12 cellular contexts compared by ENCODE assay signal in the genomic region with DNA sequence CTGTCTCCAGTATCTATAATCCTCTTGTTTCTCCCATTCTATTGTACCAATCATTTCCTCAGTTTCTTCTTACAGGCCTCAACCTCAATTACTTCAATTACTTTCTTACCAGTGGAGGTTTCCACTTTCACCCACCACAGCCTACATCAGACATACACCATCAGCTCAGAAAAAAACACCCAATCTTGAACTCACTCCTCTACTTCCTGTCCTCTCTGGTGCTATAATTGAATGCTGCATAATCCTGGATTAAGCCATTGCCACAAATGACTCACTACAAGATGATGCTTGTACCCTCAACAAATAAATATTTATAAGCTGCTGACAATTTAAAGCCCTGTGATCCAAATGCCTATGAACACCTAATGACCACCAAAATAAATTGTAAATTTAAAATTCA. TPM values are rescaled to one million over a fixed set of nuclear protein-coding genes. Genes with fewer than 3 reads are reported as not detected.
DNase-seq lines count a peak whose midpoint lies in the region; FAIRE-seq and TF ChIP-seq lines count a peak whose summit lies in the region.
"Had no signal": no experiment of that assay in that cellular context is flagged by ENCODE, and none has a peak within 500 bp of the region (broad histone marks: within the 10 kb centered on the region; RNA-seq: fewer than 3 reads in every experiment).

No MANE protein-coding gene starts in this region.

- H3K9me2 ChIP-seq in PC-9 (ENCODE audit: insufficient read depth): no peaks in the 10 kb centered on the region

- no peak for TF ChIP-seq CTCF in fibroblast of lung (conservative IDR thresholded peaks at IDR 0.05 in 1 of 2, IDR thresholded peaks at IDR 0.05 in 1 of 2; ENCODE audit: low read depth in 1 of 2, low read length in 2 of 2)
- no peak for TF ChIP-seq CTCF in PC-9 (conservative IDR thresholded peaks at IDR 0.05)
- TF ChIP-seq CTCF in ascending aorta (IDR thresholded peaks at IDR 0.05): no peak

- H3K9ac ChIP-seq in fibroblast of lung (ENCODE audit: insufficient read depth, low read length): no peak overlapping the region
- H3K9ac ChIP-seq: BLaER1 had no signal

- H3K4me2 ChIP-seq in fibroblast of lung (ENCODE audit: extremely low read depth, insufficient read depth, low read length) (no peak overlapping the region), PC-9 (no peak overlapping the region)
- H3K4me2 ChIP-seq: BLaER1 had no signal

- H3K79me2 ChIP-seq in fibroblast of lung (ENCODE audit: control insufficient read depth, insufficient read depth, low read length): peaks cover 77% of the 10 kb centered on the region
- peaks cover 99% of the 10 kb centered on the region for H3K79me2 ChIP-seq in PC-9 (ENCODE audit: low read depth)

- peak; percentile 80 for FAIRE-seq in GM19239 (lab: Jason Lieb, UNC)

- H3K27ac ChIP-seq in fibroblast of lung (ENCODE audit: insufficient read depth, low read length): no peak overlapping the region
- H3K27ac ChIP-seq in PC-9: no peak overlapping the region
- H3K27ac ChIP-seq in ascending aorta: no peak overlapping the region
- H3K27ac ChIP-seq: BLaER1 had no signal

- POLR2A ChIA-PET in PC-9 (lab: Charles Lee; ENCODE audit: unreplicated experiment): interaction anchor here (0.6 kb wide), 1 partner anchor 16 kb away, joined by 6 read pairs; no protein-coding TSS in a partner anchor

- BruUV-seq in PC-9 (replicated peaks; lab: Mats Ljungman, UMichigan): no TSS peak

- intact Hi-C loops in PC-9 (cut with micrococcal nuclease; ENCODE audit: unreplicated experiment): no loop called here
- intact Hi-C loops in ascending aorta (cut with DNase I): no loop called here

- H3K9me3 ChIP-seq in fibroblast of lung (ENCODE audit: control insufficient read depth, insufficient read depth, low read depth, low read length) (no peaks in the 10 kb centered on the region), PC-9 (ENCODE audit: insufficient read depth, low read depth) (peaks cover 10% of the 10 kb centered on the region; the same call in 1 of the 2 replicates), ascending aorta (no peaks in the 10 kb centered on the region)
- H3K9me3 ChIP-seq: BLaER1 had no signal

- H3K27me3 ChIP-seq in fibroblast of lung (ENCODE audit: control insufficient read depth, insufficient read depth, low read length): no peaks in the 10 kb centered on the region
- H3K27me3 ChIP-seq in PC-9 (ENCODE audit: insufficient read depth, low read depth): no peaks in the 10 kb centered on the region
- H3K27me3 ChIP-seq in ascending aorta: no peaks in the 10 kb centered on the region
- H3K27me3 ChIP-seq: BLaER1 had no signal

- H3K4me1 ChIP-seq in fibroblast of lung (ENCODE audit: control insufficient read depth, extremely low read depth, insufficient read depth, low read length): no peaks in the 10 kb centered on the region
- H3K4me1 ChIP-seq in PC-9 (replicated peaks; ENCODE audit: insufficient read depth): no peaks in the 10 kb centered on the region
- H3K4me1 ChIP-seq in ascending aorta: peaks cover 4 to 22% of the 10 kb centered on the region in 2 donors
- H3K4me1 ChIP-seq: BLaER1 had no signal

- DNase-seq in A172 (ENCODE audit: low spot score) (peak; percentile 57), GM19239 (ENCODE audit: insufficient read length, low spot score) (no peak), RPMI7951 (ENCODE audit: low read depth) (peak; percentile 56), fibroblast of lung (ENCODE audit: low read depth in 2 of 2) (peak; percentile 31 to 44), PC-9 (no peak), occipital lobe (lab: John Stamatoyannopoulos, UW) (no peak), ascending aorta (ENCODE audit: low spot score in 2 of 2) (no peak)
- DNase-seq in stimulated activated CD4-positive, alpha-beta T cell treated with anti-CD3 and anti-CD28 coated beads, Interleukin-2, amount 100 ng/mL, for 24 hours: no peak
- DNase-seq: amniotic stem cell, NCI-H1105 treated with DMSO at 0.1 percent for 48 hours, posterior cingulate gyrus had no signal

- H3F3A ChIP-seq in PC-9 (ENCODE audit: insufficient read depth, low read depth): peaks cover 7% of the 10 kb centered on the region; the same call in 1 of the 2 replicates

- H3K36me3 ChIP-seq in fibroblast of lung (ENCODE audit: control insufficient read depth, insufficient read depth, low read length) (no peaks in the 10 kb centered on the region), PC-9 (ENCODE audit: low read depth) (peaks cover 12% of the 10 kb centered on the region; the same call in 1 of the 2 replicates), ascending aorta (no peaks in the 10 kb centered on the region)
- H3K36me3 ChIP-seq: BLaER1 had no signal

- H2AFZ ChIP-seq in fibroblast of lung (ENCODE audit: low read length): no peak overlapping the region
- no peak overlapping the region for H2AFZ ChIP-seq in PC-9

- H4K20me1 ChIP-seq in fibroblast of lung (ENCODE audit: control insufficient read depth, extremely low read depth, insufficient read depth, low read length) (peaks cover 2% of the 10 kb centered on the region), PC-9 (ENCODE audit: insufficient read depth) (peaks cover 34% of the 10 kb centered on the region; the same call in 1 of the 2 replicates)

- H3K4me3 ChIP-seq in fibroblast of lung (replicated peaks in 1 of 4; ENCODE audit: control extremely low read depth in 1 of 4, insufficient read depth in 1 of 4, low read depth in 3 of 4, low read length in 4 of 4) (no peak overlapping the region), PC-9 (no peak overlapping the region), ascending aorta (no peak overlapping the region)
- H3K4me3 ChIP-seq: BLaER1 had no signal

- CTCF ChIA-PET in PC-9 (lab: Charles Lee): no interaction called here

RNA-seq across cellular contexts. Expression of a gene that starts 18.5 kb away (rescaled TPM):
- 88.1 and 91.0 TPM in 2 replicates for total RNA-seq in A172 (2014; rRNA removed; shearing (Covaris generic))
- total RNA-seq in RPMI7951 (2014; rRNA removed; shearing (Covaris generic)): 88.9 and 89.6 TPM in 2 replicates
- total RNA-seq in fibroblast of lung: 102 and 112 TPM in 2 replicates
- 40.5 and 60.6 TPM in 2 replicates for polyA plus RNA-seq in fibroblast of lung
- 37.6 and 49.6 TPM in 2 replicates for polyA plus RNA-seq in fibroblast of lung (2012)
- polyA minus RNA-seq in fibroblast of lung (ENCODE audit: low replicate concordance): 31.1 and 42.1 TPM in 2 replicates
- 74.6 and 93.7 TPM in 2 replicates for total RNA-seq in PC-9 (2021)
- total RNA-seq in occipital lobe: 136 TPM
- 13.5 TPM for total RNA-seq in ascending aorta

Comparison
In these comparisons a context has a peak if more than half of its experiments do, and no peak if none do; other contexts are left out.
1. DNase-seq: peak in A172 (single experiment), RPMI7951 (single experiment) and fibroblast of lung (2 of 2); none in GM19239 (single experiment), stimulated activated CD4-positive, alpha-beta T cell treated with anti-CD3 and anti-CD28 coated beads, Interleukin-2, amount 100 ng/mL, for 24 hours (0 of 2), PC-9 (0 of 2), occipital lobe (single experiment) and ascending aorta (0 of 2).